12 cellular contexts compared by ENCODE assay signal in the genomic region with DNA sequence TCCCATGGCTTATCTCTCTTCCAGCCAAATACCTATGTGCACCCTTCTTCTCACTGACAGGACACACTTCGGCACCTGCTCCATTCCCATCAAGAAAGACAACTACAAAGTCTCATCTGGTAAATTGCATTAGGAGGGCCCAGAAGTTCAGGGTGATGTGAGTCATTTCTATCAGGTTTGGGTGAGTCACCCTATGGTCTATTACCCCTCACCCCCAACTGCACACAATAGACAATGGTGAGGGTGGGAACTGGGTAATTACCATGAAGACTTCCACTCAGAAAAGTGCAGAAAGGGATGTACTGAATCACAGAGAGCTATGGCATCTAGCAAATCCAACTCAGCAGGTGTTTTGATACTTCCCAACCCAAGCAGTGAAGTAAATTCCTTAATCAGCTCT. TPM values are rescaled to one million over a fixed set of nuclear protein-coding genes. Genes with fewer than 3 reads are reported as not detected.
A peak's percentile ranks its signal among the peaks of the same experiment; 100 is the strongest.
DNase-seq lines count a peak whose midpoint lies in the region; ATAC-seq lines count a peak whose summit lies in the region.
"Had no signal": no experiment of that assay in that cellular context is flagged by ENCODE, and none has a peak within 500 bp of the region (broad histone marks: within the 10 kb centered on the region; RNA-seq: fewer than 3 reads in every experiment).

No MANE protein-coding gene starts in this region.

- DNase-seq in renal cortical epithelial cell (ENCODE audit: low read depth), result peak; percentile 78
- no peak for DNase-seq in COR-L47 (lab: John Stamatoyannopoulos, UW)
- DNase-seq in hepatic stellate cell (ENCODE audit: low spot score), result no peak
- DNase-seq in Ammon's horn (ENCODE audit: low spot score), result no peak
- DNase-seq: activated CD4-positive, alpha-beta T cell treated with anti-CD3 and anti-CD28 coated beads, Interleukin-2, amount 10 ng/mL, durations not matched to agents 7 days and 5 days; activated effector memory CD4-positive, alpha-beta T cell treated with anti-CD3 and anti-CD28 coated beads, Interleukin-2, amount 50 U/mL, for 16 hours; Right ventricle myocardium superior; T-helper 9 cell had no signal

- ATAC-seq in GM18511 (IDR thresholded peaks at IDR 0.05; ENCODE audit: unreplicated experiment) (peak; percentile 85), GM21390 (IDR thresholded peaks at IDR 0.05; ENCODE audit: unreplicated experiment) (peak; percentile 45), HG03442 (IDR thresholded peaks at IDR 0.05; ENCODE audit: unreplicated experiment) (peak; percentile 70)

RNA-seq across cellular contexts. Expression of a gene that starts 54.8 kb away (rescaled TPM):
- total RNA-seq in renal cortical epithelial cell, result under 0.01 TPM in 1 of 2 replicates, not detected in the other
- total RNA-seq: activated CD4-positive, alpha-beta T cell treated with anti-CD3 and anti-CD28 coated beads, Interleukin-2, amount 10 ng/mL, durations not matched to agents 7 days and 5 days; dermis microvascular lymphatic vessel endothelial cell; Right ventricle myocardium superior had no signal
